In genomic region chr7:123557631-123558505, GRCh38 we compare ENCODE assay signal across 1 cellular context.
TF ChIP-seq lines count a peak whose summit lies in the region.

NDUFA5 (minus strand) TSS chr7:123557818; CDS start chr7:123557795, 23 bp downstream.

TF ChIP-seq in liver, 16 proteins besides CTCF, POLR2A, EP300 and RAD21 (continued from another document):
- TF ChIP-seq ZBTB33 (IDR thresholded peaks at IDR 0.05), result no peak
- TF ChIP-seq YY1 (IDR thresholded peaks at IDR 0.05), result peak; percentile 99
- peak; percentile 45 for TF ChIP-seq TAF1 (conservative IDR thresholded peaks at IDR 0.05)
- no peak for TF ChIP-seq HNF4G (IDR thresholded peaks at IDR 0.05)
- peak in 1 of 2 donors; percentile 51 for TF ChIP-seq GABPA (IDR thresholded peaks at IDR 0.05 in 1 of 2, conservative IDR thresholded peaks at IDR 0.05 in 1 of 2)
- TF ChIP-seq SP1 (IDR thresholded peaks at IDR 0.05), result peak; percentile 78
- peak in 1 of 2 donors; percentile 23 for TF ChIP-seq EGR1 (IDR thresholded peaks at IDR 0.05; ENCODE audit: low read depth in 2 of 2)
- TF ChIP-seq RXRA (IDR thresholded peaks at IDR 0.05), result peak; percentile 34 to 42
